ENCODE assay signal across 1 cellular context in genomic region chr4:94452476-94453300, GRCh38.
TF ChIP-seq lines count a peak whose summit lies in the region.

No MANE protein-coding gene starts in this region.

TF ChIP-seq in H1, 55 proteins besides CTCF, POLR2A, EP300 and RAD21:
- TF ChIP-seq RFX5 (IDR thresholded peaks at IDR 0.05; ENCODE audit: borderline replicate concordance, low read depth, low read length), result no peak
- TF ChIP-seq GABPA (IDR thresholded peaks at IDR 0.05; ENCODE audit: borderline replicate concordance, insufficient read depth, low read length), result no peak
- TF ChIP-seq HDAC6 (IDR thresholded peaks at IDR 0.05; ENCODE audit: low read depth, low read length), result no peak
- no peak for TF ChIP-seq NANOG (IDR thresholded peaks at IDR 0.05; ENCODE audit: insufficient read depth, low read depth, low read length, poor library complexity, severe bottlenecking)
- no peak for TF ChIP-seq POU5F1 (IDR thresholded peaks at IDR 0.05; ENCODE audit: low read depth, low read length)
- no peak for TF ChIP-seq ATF3 (IDR thresholded peaks at IDR 0.05; ENCODE audit: insufficient read depth, low read depth, low read length)
- TF ChIP-seq SP1 (IDR thresholded peaks at IDR 0.05; ENCODE audit: low read depth, low read length), result no peak
- TF ChIP-seq EGR1 (IDR thresholded peaks at IDR 0.05; ENCODE audit: borderline replicate concordance, low read depth, low read length), result no peak
- TF ChIP-seq SAP30 (IDR thresholded peaks at IDR 0.05; ENCODE audit: insufficient read depth, insufficient replicate concordance, low read length), result no peak
- TF ChIP-seq GTF2F1 (IDR thresholded peaks at IDR 0.05; ENCODE audit: borderline replicate concordance, low read depth, low read length), result no peak
- TF ChIP-seq BRCA1 (IDR thresholded peaks at IDR 0.05; ENCODE audit: low read depth, low read length), result no peak
- no peak for TF ChIP-seq SP2 (IDR thresholded peaks at IDR 0.05; ENCODE audit: low read length)
- no peak for TF ChIP-seq CHD7 (IDR thresholded peaks at IDR 0.05; ENCODE audit: insufficient replicate concordance, low read length)
- peak; percentile 96 for TF ChIP-seq SRF (IDR thresholded peaks at IDR 0.05; ENCODE audit: low read depth, low read length)
- no peak for TF ChIP-seq BACH1 (IDR thresholded peaks at IDR 0.05; ENCODE audit: low read length)
- peak; percentile 60; the same call in 1 of the 2 replicates for TF ChIP-seq POLR2AphosphoS5 (IDR thresholded peaks at IDR 0.05; ENCODE audit: low read depth, low read length)
- no peak for TF ChIP-seq RNF2 (IDR thresholded peaks at IDR 0.05; ENCODE audit: borderline replicate concordance, low read depth, low read length, missing control alignments, poor library complexity, severe bottlenecking)
- no peak for TF ChIP-seq E2F6 (IDR thresholded peaks at IDR 0.05)
- TF ChIP-seq CHD2 (IDR thresholded peaks at IDR 0.05; ENCODE audit: low read length), result no peak
- no peak for TF ChIP-seq JUN (IDR thresholded peaks at IDR 0.05; ENCODE audit: low read depth, low read length)
- TF ChIP-seq MAX (IDR thresholded peaks at IDR 0.05), result no peak
- TF ChIP-seq SUZ12 (IDR thresholded peaks at IDR 0.05; ENCODE audit: low read length), result no peak
- no peak for TF ChIP-seq TCF12 (IDR thresholded peaks at IDR 0.05; ENCODE audit: low read depth, low read length)
- peak; percentile 28; the same call in 1 of the 2 replicates for TF ChIP-seq RBBP5 (IDR thresholded peaks at IDR 0.05; ENCODE audit: borderline replicate concordance, low read depth, low read length)
- TF ChIP-seq MAFK (IDR thresholded peaks at IDR 0.05; ENCODE audit: low read depth, low read length), result no peak
- no peak for TF ChIP-seq SIN3A (conservative IDR thresholded peaks at IDR 0.05 in 1 of 2, IDR thresholded peaks at IDR 0.05 in 1 of 2; ENCODE audit: low read depth in 1 of 2, low read length in 2 of 2)
- no peak for TF ChIP-seq CTBP2 (IDR thresholded peaks at IDR 0.05; ENCODE audit: borderline replicate concordance, insufficient read depth, insufficient read length, low read length)
- no peak for TF ChIP-seq PHF8 (conservative IDR thresholded peaks at IDR 0.05; ENCODE audit: low read depth, low read length)
- no peak for TF ChIP-seq KDM1A (IDR thresholded peaks at IDR 0.05; ENCODE audit: borderline replicate concordance, low read length)
- TF ChIP-seq SIX5 (IDR thresholded peaks at IDR 0.05; ENCODE audit: low read depth, low read length), result no peak
- no peak for TF ChIP-seq JUND (IDR thresholded peaks at IDR 0.05; ENCODE audit: low read length)
- no peak for TF ChIP-seq CEBPB (IDR thresholded peaks at IDR 0.05; ENCODE audit: low read depth, low read length)
- peak; percentile 75 for TF ChIP-seq ASH2L (IDR thresholded peaks at IDR 0.05; ENCODE audit: low read length)
